Comparison of ENCODE assay signal across 1 cellular context in the genomic region with DNA sequence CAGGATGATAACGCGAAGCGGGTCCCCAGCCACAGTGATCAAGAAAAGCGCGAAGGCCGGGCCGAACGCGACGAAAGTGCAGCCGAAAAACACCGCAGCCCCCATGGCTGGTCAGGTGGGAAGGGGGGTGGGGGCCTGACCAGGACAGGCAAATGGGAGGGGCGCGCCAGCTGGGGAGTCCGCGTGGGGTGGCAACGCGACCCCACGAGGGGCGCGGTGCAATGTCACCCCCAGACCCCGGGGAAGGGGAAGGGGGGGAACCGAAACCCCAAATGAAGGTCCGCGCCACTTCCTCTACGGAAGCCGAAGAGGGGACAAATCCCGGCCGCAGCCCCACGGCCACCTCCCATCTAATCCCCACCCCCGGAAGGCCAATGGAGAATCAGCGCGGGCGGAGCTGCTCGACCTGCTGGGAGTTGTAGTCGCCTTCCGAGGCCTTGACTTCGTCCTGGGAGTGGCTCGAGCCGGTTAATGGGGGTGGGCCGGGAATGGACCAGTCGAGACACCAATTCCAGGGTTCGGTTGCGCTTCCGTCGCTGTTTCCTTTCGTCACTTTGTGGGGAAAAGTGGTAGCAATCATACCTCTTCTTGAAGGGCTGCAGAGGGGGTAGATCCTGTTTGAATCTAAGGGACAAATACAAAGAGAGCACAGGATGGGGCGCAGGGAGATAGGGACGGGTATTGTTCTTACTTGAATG.
TF ChIP-seq lines count a peak whose summit lies in the region.

Gene APH1A (minus strand): TSS at position 311 of the 698 bp plus-strand sequence. CDS start 206 bp downstream, at position 105.

TF ChIP-seq in HepG2, 621 proteins besides CTCF, POLR2A, EP300 and RAD21 (continued from another document and continues in another):
- TF ChIP-seq, protein P1, sequence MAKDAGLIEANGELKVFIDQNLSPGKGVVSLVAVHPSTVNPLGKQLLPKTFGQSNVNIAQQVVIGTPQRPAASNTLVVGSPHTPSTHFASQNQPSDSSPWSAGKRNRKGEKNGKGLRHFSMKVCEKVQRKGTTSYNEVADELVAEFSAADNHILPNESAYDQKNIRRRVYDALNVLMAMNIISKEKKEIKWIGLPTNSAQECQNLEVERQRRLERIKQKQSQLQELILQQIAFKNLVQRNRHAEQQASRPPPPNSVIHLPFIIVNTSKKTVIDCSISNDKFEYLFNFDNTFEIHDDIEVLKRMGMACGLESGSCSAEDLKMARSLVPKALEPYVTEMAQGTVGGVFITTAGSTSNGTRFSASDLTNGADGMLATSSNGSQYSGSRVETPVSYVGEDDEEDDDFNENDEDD (CRISPR knock-in tag; IDR thresholded peaks at IDR 0.05; ENCODE audit: borderline replicate concordance): peak; percentile 50; the same call in 1 of the 2 replicates
- TF ChIP-seq SATB2 (CRISPR knock-in tag; IDR thresholded peaks at IDR 0.05) (0 out of 2 replicates have a peak, but pooled peaks have one; percentile 33), KLF13 (CRISPR knock-in tag; IDR thresholded peaks at IDR 0.05) (no peak), SP1 (IDR thresholded peaks at IDR 0.05) (no peak), SP1 (CRISPR knock-in tag; IDR thresholded peaks at IDR 0.05) (peak; percentile 86), ZNF674 (CRISPR knock-in tag; IDR thresholded peaks at IDR 0.05; ENCODE audit: low read depth) (no peak), ZBTB25 (CRISPR knock-in tag; IDR thresholded peaks at IDR 0.05) (0 out of 2 replicates have a peak, but pooled peaks have one; percentile 48), ZNF160 (CRISPR knock-in tag; IDR thresholded peaks at IDR 0.05) (no peak), E2F2 (CRISPR knock-in tag; IDR thresholded peaks at IDR 0.05; ENCODE audit: borderline replicate concordance) (no peak), NFKB2 (CRISPR knock-in tag; IDR thresholded peaks at IDR 0.05; ENCODE audit: borderline replicate concordance) (no peak; the same call in 1 of the 2 replicates), FOXM1 (CRISPR knock-in tag; IDR thresholded peaks at IDR 0.05) (no peak), ZNF746 (CRISPR knock-in tag; IDR thresholded peaks at IDR 0.05) (no peak), ZNF280B (CRISPR knock-in tag; IDR thresholded peaks at IDR 0.05; ENCODE audit: borderline replicate concordance) (no peak), KDM6A (CRISPR knock-in tag; IDR thresholded peaks at IDR 0.05; ENCODE audit: low read depth) (no peak), TRIM24 (CRISPR knock-in tag; IDR thresholded peaks at IDR 0.05) (no peak), KMT2B (CRISPR knock-in tag; IDR thresholded peaks at IDR 0.05) (peak; percentile 88), MIER2 (CRISPR knock-in tag; IDR thresholded peaks at IDR 0.05) (no peak), SMARCE1 (IDR thresholded peaks at IDR 0.05; ENCODE audit: borderline replicate concordance) (no peak), GATAD2A (CRISPR knock-in tag; IDR thresholded peaks at IDR 0.05) (peak; percentile 50), ZNF331 (CRISPR knock-in tag; IDR thresholded peaks at IDR 0.05) (peak; percentile 51; the same call in 1 of the 2 replicates), ZNF580 (CRISPR knock-in tag; IDR thresholded peaks at IDR 0.05; ENCODE audit: borderline replicate concordance, low read depth) (peak; percentile 46; the same call in 1 of the 2 replicates), POLR2AphosphoS5 (IDR thresholded peaks at IDR 0.05; ENCODE audit: low read depth, low read length) (peak; percentile 73), TARDBP (CRISPR knock-in tag; IDR thresholded peaks at IDR 0.05) (no peak), TFAP4 (IDR thresholded peaks at IDR 0.05; ENCODE audit: borderline replicate concordance, low read depth) (0 out of 2 replicates have a peak, but pooled peaks have one; percentile 28), TBX2 (CRISPR knock-in tag; IDR thresholded peaks at IDR 0.05; ENCODE audit: borderline replicate concordance) (peak; percentile 80), ZNF431 (CRISPR knock-in tag; IDR thresholded peaks at IDR 0.05; ENCODE audit: borderline replicate concordance, low read depth) (no peak), RARG (CRISPR knock-in tag; IDR thresholded peaks at IDR 0.05; ENCODE audit: low read depth) (no peak), NONO (IDR thresholded peaks at IDR 0.05) (no peak), NONO (CRISPR knock-in tag; conservative IDR thresholded peaks at IDR 0.05) (peak; percentile 83), ZBTB42 (CRISPR knock-in tag; IDR thresholded peaks at IDR 0.05) (no peak), HMG20B (CRISPR knock-in tag; conservative IDR thresholded peaks at IDR 0.05) (no peak), THYN1 (CRISPR knock-in tag; IDR thresholded peaks at IDR 0.05; ENCODE audit: borderline replicate concordance, low read depth) (no peak), CSRNP2 (CRISPR knock-in tag; conservative IDR thresholded peaks at IDR 0.05; ENCODE audit: low read depth) (no peak), IRF1 (CRISPR knock-in tag; IDR thresholded peaks at IDR 0.05; ENCODE audit: low read depth) (no peak), RBFOX2 (IDR thresholded peaks at IDR 0.05; ENCODE audit: low read depth, low read length) (peak; percentile 79), LRRFIP1 (CRISPR knock-in tag; conservative IDR thresholded peaks at IDR 0.05) (no peak), ATAD3A (CRISPR knock-in tag; IDR thresholded peaks at IDR 0.05) (no peak), NR2F1 (CRISPR knock-in tag; IDR thresholded peaks at IDR 0.05) (0 out of 4 replicates have a peak, but pooled peaks of 1 of the 2 experiments have one; percentile 8)
- TF ChIP-seq, protein P2, sequence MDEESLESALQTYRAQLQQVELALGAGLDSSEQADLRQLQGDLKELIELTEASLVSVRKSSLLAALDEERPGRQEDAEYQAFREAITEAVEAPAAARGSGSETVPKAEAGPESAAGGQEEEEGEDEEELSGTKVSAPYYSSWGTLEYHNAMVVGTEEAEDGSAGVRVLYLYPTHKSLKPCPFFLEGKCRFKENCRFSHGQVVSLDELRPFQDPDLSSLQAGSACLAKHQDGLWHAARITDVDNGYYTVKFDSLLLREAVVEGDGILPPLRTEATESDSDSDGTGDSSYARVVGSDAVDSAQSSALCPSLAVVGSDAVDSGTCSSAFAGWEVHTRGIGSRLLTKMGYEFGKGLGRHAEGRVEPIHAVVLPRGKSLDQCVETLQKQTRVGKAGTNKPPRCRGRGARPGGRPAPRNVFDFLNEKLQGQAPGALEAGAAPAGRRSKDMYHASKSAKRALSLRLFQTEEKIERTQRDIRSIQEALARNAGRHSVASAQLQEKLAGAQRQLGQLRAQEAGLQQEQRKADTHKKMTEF (CRISPR knock-in tag; IDR thresholded peaks at IDR 0.05): peak; percentile 92; the same call in 1 of the 2 replicates
- TF ChIP-seq, protein P3, sequence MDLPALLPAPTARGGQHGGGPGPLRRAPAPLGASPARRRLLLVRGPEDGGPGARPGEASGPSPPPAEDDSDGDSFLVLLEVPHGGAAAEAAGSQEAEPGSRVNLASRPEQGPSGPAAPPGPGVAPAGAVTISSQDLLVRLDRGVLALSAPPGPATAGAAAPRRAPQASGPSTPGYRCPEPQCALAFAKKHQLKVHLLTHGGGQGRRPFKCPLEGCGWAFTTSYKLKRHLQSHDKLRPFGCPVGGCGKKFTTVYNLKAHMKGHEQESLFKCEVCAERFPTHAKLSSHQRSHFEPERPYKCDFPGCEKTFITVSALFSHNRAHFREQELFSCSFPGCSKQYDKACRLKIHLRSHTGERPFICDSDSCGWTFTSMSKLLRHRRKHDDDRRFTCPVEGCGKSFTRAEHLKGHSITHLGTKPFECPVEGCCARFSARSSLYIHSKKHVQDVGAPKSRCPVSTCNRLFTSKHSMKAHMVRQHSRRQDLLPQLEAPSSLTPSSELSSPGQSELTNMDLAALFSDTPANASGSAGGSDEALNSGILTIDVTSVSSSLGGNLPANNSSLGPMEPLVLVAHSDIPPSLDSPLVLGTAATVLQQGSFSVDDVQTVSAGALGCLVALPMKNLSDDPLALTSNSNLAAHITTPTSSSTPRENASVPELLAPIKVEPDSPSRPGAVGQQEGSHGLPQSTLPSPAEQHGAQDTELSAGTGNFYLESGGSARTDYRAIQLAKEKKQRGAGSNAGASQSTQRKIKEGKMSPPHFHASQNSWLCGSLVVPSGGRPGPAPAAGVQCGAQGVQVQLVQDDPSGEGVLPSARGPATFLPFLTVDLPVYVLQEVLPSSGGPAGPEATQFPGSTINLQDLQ (CRISPR knock-in tag; IDR thresholded peaks at IDR 0.05): no peak
